Comparison of ENCODE assay signal across 1 cellular context in the genomic region with DNA sequence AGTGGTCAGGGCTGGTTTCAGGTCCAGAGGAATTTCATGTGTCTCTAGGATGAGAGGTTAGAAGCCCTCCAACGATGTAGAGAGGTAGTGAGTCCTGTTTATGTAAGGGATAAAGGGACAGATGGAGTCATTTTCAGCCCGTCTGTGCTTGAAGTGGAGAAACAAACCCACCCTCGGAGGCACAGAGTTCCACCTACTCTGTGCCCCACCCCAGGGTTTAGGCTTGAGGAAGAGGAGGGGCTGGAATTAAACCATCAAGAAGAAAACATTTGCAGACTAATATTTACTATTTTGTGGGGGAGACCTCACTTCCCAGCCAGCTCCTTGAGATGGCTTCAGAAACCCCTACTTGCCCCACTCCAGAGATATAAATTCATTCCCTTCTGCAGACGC.
TF ChIP-seq lines count a peak whose summit lies in the region.

No MANE protein-coding gene starts in this region.

TF ChIP-seq in GM23338, 12 proteins besides CTCF, POLR2A, EP300 and RAD21 (continued from another document):
- TF ChIP-seq, protein P1, sequence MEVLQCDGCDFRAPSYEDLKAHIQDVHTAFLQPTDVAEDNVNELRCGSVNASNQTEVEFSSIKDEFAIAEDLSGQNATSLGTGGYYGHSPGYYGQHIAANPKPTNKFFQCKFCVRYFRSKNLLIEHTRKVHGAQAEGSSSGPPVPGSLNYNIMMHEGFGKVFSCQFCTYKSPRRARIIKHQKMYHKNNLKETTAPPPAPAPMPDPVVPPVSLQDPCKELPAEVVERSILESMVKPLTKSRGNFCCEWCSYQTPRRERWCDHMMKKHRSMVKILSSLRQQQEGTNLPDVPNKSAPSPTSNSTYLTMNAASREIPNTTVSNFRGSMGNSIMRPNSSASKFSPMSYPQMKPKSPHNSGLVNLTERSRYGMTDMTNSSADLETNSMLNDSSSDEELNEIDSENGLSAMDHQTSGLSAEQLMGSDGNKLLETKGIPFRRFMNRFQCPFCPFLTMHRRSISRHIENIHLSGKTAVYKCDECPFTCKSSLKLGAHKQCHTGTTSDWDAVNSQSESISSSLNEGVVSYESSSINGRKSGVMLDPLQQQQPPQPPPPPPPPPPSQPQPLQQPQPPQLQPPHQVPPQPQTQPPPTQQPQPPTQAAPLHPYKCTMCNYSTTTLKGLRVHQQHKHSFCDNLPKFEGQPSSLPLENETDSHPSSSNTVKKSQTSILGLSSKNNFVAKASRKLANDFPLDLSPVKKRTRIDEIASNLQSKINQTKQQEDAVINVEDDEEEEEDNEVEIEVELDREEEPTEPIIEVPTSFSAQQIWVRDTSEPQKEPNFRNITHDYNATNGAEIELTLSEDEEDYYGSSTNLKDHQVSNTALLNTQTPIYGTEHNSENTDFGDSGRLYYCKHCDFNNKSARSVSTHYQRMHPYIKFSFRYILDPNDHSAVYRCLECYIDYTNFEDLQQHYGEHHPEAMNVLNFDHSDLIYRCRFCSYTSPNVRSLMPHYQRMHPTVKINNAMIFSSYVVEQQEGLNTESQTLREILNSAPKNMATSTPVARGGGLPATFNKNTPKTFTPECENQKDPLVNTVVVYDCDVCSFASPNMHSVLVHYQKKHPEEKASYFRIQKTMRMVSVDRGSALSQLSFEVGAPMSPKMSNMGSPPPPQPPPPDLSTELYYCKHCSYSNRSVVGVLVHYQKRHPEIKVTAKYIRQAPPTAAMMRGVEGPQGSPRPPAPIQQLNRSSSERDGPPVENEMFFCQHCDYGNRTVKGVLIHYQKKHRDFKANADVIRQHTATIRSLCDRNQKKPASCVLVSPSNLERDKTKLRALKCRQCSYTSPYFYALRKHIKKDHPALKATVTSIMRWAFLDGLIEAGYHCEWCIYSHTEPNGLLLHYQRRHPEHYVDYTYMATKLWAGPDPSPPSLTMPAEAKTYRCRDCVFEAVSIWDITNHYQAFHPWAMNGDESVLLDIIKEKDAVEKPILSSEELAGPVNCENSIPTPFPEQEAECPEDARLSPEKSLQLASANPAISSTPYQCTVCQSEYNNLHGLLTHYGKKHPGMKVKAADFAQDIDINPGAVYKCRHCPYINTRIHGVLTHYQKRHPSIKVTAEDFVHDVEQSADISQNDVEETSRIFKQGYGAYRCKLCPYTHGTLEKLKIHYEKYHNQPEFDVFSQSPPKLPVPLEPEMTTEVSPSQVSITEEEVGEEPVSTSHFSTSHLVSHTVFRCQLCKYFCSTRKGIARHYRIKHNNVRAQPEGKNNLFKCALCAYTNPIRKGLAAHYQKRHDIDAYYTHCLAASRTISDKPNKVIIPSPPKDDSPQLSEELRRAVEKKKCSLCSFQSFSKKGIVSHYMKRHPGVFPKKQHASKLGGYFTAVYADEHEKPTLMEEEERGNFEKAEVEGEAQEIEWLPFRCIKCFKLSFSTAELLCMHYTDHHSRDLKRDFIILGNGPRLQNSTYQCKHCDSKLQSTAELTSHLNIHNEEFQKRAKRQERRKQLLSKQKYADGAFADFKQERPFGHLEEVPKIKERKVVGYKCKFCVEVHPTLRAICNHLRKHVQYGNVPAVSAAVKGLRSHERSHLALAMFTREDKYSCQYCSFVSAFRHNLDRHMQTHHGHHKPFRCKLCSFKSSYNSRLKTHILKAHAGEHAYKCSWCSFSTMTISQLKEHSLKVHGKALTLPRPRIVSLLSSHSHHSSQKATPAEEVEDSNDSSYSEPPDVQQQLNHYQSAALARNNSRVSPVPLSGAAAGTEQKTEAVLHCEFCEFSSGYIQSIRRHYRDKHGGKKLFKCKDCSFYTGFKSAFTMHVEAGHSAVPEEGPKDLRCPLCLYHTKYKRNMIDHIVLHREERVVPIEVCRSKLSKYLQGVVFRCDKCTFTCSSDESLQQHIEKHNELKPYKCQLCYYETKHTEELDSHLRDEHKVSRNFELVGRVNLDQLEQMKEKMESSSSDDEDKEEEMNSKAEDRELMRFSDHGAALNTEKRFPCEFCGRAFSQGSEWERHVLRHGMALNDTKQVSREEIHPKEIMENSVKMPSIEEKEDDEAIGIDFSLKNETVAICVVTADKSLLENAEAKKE (CRISPR knock-in tag; IDR thresholded peaks at IDR 0.05) = no peak
- no peak for TF ChIP-seq STAT1 (IDR thresholded peaks at IDR 0.05; ENCODE audit: unreplicated experiment)
- no peak for TF ChIP-seq ZNF331 (CRISPR knock-in tag; IDR thresholded peaks at IDR 0.05; ENCODE audit: low read depth)
- TF ChIP-seq ZNF114 (CRISPR knock-in tag; IDR thresholded peaks at IDR 0.05) = no peak
- TF ChIP-seq NANOG (IDR thresholded peaks at IDR 0.05; ENCODE audit: borderline replicate concordance) = no peak
- TF ChIP-seq EZH2 (IDR thresholded peaks at IDR 0.05; ENCODE audit: low read depth, unreplicated experiment) = no peak
- TF ChIP-seq, protein P2, sequence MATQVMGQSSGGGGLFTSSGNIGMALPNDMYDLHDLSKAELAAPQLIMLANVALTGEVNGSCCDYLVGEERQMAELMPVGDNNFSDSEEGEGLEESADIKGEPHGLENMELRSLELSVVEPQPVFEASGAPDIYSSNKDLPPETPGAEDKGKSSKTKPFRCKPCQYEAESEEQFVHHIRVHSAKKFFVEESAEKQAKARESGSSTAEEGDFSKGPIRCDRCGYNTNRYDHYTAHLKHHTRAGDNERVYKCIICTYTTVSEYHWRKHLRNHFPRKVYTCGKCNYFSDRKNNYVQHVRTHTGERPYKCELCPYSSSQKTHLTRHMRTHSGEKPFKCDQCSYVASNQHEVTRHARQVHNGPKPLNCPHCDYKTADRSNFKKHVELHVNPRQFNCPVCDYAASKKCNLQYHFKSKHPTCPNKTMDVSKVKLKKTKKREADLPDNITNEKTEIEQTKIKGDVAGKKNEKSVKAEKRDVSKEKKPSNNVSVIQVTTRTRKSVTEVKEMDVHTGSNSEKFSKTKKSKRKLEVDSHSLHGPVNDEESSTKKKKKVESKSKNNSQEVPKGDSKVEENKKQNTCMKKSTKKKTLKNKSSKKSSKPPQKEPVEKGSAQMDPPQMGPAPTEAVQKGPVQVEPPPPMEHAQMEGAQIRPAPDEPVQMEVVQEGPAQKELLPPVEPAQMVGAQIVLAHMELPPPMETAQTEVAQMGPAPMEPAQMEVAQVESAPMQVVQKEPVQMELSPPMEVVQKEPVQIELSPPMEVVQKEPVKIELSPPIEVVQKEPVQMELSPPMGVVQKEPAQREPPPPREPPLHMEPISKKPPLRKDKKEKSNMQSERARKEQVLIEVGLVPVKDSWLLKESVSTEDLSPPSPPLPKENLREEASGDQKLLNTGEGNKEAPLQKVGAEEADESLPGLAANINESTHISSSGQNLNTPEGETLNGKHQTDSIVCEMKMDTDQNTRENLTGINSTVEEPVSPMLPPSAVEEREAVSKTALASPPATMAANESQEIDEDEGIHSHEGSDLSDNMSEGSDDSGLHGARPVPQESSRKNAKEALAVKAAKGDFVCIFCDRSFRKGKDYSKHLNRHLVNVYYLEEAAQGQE (IDR thresholded peaks at IDR 0.05; ENCODE audit: unreplicated experiment) = no peak
- no peak for TF ChIP-seq POLR2AphosphoS5 (IDR thresholded peaks at IDR 0.05; ENCODE audit: low read depth)
